ENCODE assay signal across 1 cellular context in the genomic region with DNA sequence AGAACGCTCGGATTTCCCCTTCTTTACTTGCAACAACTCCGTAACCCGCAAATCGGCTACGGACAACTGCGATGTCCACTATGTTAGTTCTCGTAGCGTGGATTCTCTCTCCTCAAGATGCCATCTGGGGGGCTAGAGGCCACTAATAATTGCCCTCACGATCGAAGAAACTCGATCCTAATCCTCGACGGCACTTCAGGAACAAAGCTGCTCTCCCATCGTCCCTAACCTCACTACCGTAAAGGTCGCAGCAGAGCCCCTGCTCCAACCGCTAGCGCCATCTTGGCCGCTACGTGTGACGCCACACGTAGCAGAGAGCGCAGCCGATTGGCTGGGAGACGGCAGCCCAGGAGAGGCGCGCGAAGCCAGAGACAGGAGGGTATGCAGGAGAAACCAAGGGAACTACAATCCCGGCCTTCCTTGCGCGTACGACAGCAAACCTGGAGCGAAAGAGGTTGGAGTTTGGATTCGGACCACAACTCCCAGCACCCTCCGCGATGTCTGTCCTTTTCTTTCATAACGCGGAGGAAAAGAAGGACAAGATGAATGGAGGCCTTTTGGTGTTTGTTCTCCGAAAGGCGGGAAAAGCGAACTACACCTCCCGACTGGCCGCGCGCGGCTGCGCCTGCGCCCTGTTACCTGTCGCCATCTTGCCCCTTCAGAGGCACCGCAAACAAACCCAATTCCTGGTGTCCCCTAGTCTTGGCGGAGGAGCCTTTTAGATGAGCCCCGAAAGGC.
TF ChIP-seq lines count a peak whose summit lies in the region.

A gene with protein sequence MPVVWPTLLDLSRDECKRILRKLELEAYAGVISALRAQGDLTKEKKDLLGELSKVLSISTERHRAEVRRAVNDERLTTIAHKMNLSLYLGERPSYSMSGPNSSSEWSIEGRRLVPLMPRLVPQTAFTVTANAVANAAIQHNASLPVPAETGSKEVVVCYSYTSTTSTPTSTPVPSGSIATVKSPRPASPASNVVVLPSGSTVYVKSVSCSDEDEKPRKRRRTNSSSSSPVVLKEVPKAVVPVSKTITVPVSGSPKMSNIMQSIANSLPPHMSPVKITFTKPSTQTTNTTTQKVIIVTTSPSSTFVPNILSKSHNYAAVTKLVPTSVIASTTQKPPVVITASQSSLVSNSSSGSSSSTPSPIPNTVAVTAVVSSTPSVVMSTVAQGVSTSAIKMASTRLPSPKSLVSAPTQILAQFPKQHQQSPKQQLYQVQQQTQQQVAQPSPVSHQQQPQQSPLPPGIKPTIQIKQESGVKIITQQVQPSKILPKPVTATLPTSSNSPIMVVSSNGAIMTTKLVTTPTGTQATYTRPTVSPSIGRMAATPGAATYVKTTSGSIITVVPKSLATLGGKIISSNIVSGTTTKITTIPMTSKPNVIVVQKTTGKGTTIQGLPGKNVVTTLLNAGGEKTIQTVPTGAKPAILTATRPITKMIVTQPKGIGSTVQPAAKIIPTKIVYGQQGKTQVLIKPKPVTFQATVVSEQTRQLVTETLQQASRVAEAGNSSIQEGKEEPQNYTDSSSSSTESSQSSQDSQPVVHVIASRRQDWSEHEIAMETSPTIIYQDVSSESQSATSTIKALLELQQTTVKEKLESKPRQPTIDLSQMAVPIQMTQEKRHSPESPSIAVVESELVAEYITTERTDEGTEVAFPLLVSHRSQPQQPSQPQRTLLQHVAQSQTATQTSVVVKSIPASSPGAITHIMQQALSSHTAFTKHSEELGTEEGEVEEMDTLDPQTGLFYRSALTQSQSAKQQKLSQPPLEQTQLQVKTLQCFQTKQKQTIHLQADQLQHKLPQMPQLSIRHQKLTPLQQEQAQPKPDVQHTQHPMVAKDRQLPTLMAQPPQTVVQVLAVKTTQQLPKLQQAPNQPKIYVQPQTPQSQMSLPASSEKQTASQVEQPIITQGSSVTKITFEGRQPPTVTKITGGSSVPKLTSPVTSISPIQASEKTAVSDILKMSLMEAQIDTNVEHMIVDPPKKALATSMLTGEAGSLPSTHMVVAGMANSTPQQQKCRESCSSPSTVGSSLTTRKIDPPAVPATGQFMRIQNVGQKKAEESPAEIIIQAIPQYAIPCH (N-terminal part only) (plus strand): TSS at position 635 of the 738 bp plus-strand sequence. CDS start 1,921 bp downstream, outside the sequence.

TF ChIP-seq in H1, 55 proteins besides CTCF, POLR2A, EP300 and RAD21 (continued from another document):
- no peak; the same call in none of the 2 replicates for TF ChIP-seq KDM5A (IDR thresholded peaks at IDR 0.05; ENCODE audit: low read length)
TF ChIP-seq in H1: peak in this region for 21.
